ENCODE assay signal across 1 cellular context in the genomic region with DNA sequence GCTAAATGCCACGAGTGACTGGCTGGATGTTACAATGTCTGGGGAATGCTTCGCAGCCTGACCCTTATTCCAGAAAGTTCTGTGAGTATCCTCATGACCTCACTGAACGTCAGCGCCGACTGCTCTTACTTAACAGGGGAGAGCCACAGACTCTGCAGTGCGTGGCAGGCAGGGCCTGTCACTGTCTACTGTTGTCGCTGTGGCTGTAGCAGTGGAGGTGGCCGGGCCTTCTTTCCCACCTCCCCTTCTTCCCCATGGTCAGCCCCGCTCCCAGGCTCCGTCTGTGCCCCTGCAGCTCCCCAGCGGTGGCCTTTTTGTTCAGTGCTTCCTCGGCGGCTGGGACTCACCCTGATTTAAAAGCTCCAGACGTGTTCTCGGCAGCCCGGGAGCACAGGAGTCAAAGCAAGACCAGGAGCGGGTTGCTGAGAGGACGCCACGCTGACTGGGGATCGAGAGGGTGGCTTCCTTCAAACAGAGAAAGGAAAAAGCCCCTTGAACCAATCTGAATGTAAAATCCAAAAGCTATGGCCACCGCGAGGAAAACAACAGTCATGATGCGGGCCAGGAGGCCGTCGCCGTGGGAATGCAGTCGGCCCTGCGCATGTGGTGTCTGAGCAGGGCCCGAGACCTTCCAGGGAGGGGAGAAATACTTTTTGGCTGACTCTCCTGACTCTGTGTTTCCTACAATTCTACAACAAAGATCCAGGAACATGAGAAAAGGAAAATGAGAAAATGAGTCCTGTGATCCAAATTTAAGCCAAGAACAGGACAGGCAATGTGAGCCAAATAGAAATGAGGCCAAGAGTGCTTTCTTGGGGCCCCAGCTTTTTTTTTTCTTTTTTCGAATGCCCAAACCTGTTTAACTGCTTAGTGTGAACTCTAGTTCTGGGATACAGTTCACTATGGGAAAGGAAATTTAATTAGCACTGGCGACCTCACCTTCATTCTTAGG.
TF ChIP-seq lines count a peak whose summit lies in the region.

No MANE protein-coding gene starts in this region.

TF ChIP-seq in H1, 55 proteins besides CTCF, POLR2A, EP300 and RAD21 (continued from another document):
- peak; percentile 44 for TF ChIP-seq ASH2L (IDR thresholded peaks at IDR 0.05; ENCODE audit: low read length)
- TF ChIP-seq GABPA (IDR thresholded peaks at IDR 0.05; ENCODE audit: borderline replicate concordance, insufficient read depth, low read length) = no peak
- TF ChIP-seq, protein P1, sequence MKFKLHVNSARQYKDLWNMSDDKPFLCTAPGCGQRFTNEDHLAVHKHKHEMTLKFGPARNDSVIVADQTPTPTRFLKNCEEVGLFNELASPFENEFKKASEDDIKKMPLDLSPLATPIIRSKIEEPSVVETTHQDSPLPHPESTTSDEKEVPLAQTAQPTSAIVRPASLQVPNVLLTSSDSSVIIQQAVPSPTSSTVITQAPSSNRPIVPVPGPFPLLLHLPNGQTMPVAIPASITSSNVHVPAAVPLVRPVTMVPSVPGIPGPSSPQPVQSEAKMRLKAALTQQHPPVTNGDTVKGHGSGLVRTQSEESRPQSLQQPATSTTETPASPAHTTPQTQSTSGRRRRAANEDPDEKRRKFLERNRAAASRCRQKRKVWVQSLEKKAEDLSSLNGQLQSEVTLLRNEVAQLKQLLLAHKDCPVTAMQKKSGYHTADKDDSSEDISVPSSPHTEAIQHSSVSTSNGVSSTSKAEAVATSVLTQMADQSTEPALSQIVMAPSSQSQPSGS (IDR thresholded peaks at IDR 0.05; ENCODE audit: low read length) = no peak
- no peak for TF ChIP-seq BCL11A (IDR thresholded peaks at IDR 0.05; ENCODE audit: low read depth in 2 of 2, low read length in 2 of 2)
- TF ChIP-seq RBBP5 (IDR thresholded peaks at IDR 0.05; ENCODE audit: borderline replicate concordance, low read depth, low read length) = no peak
- TF ChIP-seq SP1 (IDR thresholded peaks at IDR 0.05; ENCODE audit: low read depth, low read length) = no peak
